In the genomic region with DNA sequence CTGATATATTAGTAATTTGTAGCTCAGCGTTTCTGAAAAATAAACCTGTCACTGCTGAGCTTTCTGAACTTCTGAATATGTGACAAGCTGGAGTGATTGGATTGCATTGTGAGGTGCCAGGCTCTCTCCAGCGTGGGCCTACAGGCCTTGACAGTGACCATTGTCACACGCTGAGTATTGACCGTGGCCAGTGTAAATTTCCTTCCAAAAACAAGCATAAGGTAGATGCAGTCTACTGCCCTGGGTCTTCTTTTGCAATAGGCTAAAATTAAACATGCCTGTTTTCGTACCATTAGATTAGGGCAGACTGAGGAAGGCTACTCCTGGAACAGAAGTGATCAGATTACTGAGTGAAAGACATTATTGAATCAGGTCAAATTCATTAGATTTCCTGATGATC, we compare ENCODE assay signal across 20 cellular contexts.
A peak's percentile ranks its signal among the peaks of the same experiment; 100 is the strongest.
DNase-seq lines count a peak whose midpoint lies in the region; ATAC-seq, FAIRE-seq and TF ChIP-seq lines count a peak whose summit lies in the region.
"Had no signal": no experiment of that assay in that cellular context is flagged by ENCODE, and none has a peak within 500 bp of the region (broad histone marks: within the 10 kb centered on the region; RNA-seq: fewer than 3 reads in every experiment).

No MANE protein-coding gene starts in this region.

- H3K9me2 ChIP-seq in GM23338 (ENCODE audit: insufficient read depth) (no peaks in the 10 kb centered on the region), OCI-LY7 (ENCODE audit: insufficient read depth, low read length) (no peaks in the 10 kb centered on the region)

- no TSS peak for BruUV-seq in OCI-LY7 (replicated peaks; lab: Mats Ljungman, UMichigan)

- no peaks in the 10 kb centered on the region for H3K27me3 ChIP-seq in CD4-positive, alpha-beta T cell (ENCODE audit: control insufficient read depth, insufficient read depth, low read length)
- H3K27me3 ChIP-seq in GM23338 (ENCODE audit: insufficient read depth), result no peaks in the 10 kb centered on the region
- no peaks in the 10 kb centered on the region for H3K27me3 ChIP-seq in naive thymus-derived CD4-positive, alpha-beta T cell (ENCODE audit: control insufficient read depth in 2 of 2, insufficient read depth in 2 of 2, low read length in 2 of 2)
- H3K27me3 ChIP-seq: BLaER1 had no signal

- no peak overlapping the region for H3K27ac ChIP-seq in CD4-positive, alpha-beta T cell (ENCODE audit: low read depth, low read length)
- H3K27ac ChIP-seq in GM23338 (ENCODE audit: low read depth) (no peak overlapping the region), OCI-LY7 (ENCODE audit: low read depth, low read length, poor library complexity, severe bottlenecking) (no peak overlapping the region)
- H3K27ac ChIP-seq in naive thymus-derived CD4-positive, alpha-beta T cell (ENCODE audit: low read depth, low read length), result no peak overlapping the region
- H3K27ac ChIP-seq: C4-2B had no signal

- H3K4me3 ChIP-seq in GM23338, result no peak overlapping the region
- no peak overlapping the region for H3K4me3 ChIP-seq in OCI-LY7 (ENCODE audit: low read depth, low read length, poor library complexity, severe bottlenecking)
- H3K4me3 ChIP-seq in naive thymus-derived CD4-positive, alpha-beta T cell (ENCODE audit: low read length), result no peak overlapping the region
- H3K4me3 ChIP-seq: BLaER1 had no signal

- no peak for ATAC-seq in CD4-positive, alpha-beta T cell (ENCODE audit: poor library complexity)
- ATAC-seq in GM23338, result no peak
- ATAC-seq in naive thymus-derived CD4-positive, alpha-beta T cell, result no peak
- no peak for ATAC-seq in activated T-helper 17 cell treated with anti-CD3 and anti-CD28 coated beads, Interleukin-2, amount 50 U/mL, for 72 hours (replicated peaks)

- no peak for TF ChIP-seq CTCF in CD4-positive, alpha-beta T cell (IDR thresholded peaks at IDR 0.05)
- TF ChIP-seq CTCF in GM23338 (conservative IDR thresholded peaks at IDR 0.05; ENCODE audit: low read depth in 2 of 2), result no peak
- TF ChIP-seq CTCF in OCI-LY7 (conservative IDR thresholded peaks at IDR 0.05; ENCODE audit: low read length), result no peak

- H2AFZ ChIP-seq in GM23338 (peak overlapping the region; percentile 10; the same call in 1 of the 2 replicates), OCI-LY7 (ENCODE audit: low read length) (peak overlapping the region; percentile 82)

- DNase-seq in CD4-positive, alpha-beta T cell, result no peak
- DNase-seq in GM23338 (ENCODE audit: low spot score) (no peak), OCI-LY7 (ENCODE audit: low spot score) (no peak), GM12892 (ENCODE audit: insufficient read length) (no peak), globus pallidus (ENCODE audit: low spot score) (no peak)
- DNase-seq in naive thymus-derived CD4-positive, alpha-beta T cell, result no peak
- no peak for DNase-seq in activated CD4-positive, alpha-beta T cell treated with anti-CD3 and anti-CD28 coated beads for 1 hour
- DNase-seq: CD4-positive, CD25-positive, alpha-beta regulatory T cell; CD8-positive, alpha-beta memory T cell; DMS53; DMS79 treated with DMSO at 0.1 percent for 48 hours; GF-D8; HCEC 1CT had no signal

- no peak for TF ChIP-seq POLR2A in GM12892 (IDR thresholded peaks at IDR 0.05; ENCODE audit: low read depth, low read length)

- POLR2A ChIA-PET in CD4-positive, alpha-beta T cell (lab: Charles Lee), result interaction anchor here (2.3 kb wide), 1 partner anchor 181 kb away, joined by 6 read pairs; no protein-coding TSS in a partner anchor
- POLR2A ChIA-PET in OCI-LY7 (lab: Charles Lee), result interaction anchor here (0.6 to 2.0 kb wide), 4 partner anchors 9 to 230 kb away, joined by 3 to 7 read pairs (median 4); no protein-coding TSS in a partner anchor
- POLR2A ChIA-PET in naive thymus-derived CD4-positive, alpha-beta T cell (lab: Charles Lee), result no interaction called here

- FAIRE-seq in GM12892 (lab: Jason Lieb, UNC), result no peak
- FAIRE-seq: D721Med, GM12891, H1 had no signal

- no peaks in the 10 kb centered on the region for H3K9me3 ChIP-seq in CD4-positive, alpha-beta T cell (ENCODE audit: control insufficient read depth, low read length)
- H3K9me3 ChIP-seq in OCI-LY7 (ENCODE audit: low read length), result no peaks in the 10 kb centered on the region; the same call in 1 of the 2 replicates
- no peaks in the 10 kb centered on the region for H3K9me3 ChIP-seq in naive thymus-derived CD4-positive, alpha-beta T cell (ENCODE audit: control insufficient read depth in 2 of 3, low read length in 3 of 3)
- H3K9me3 ChIP-seq: BLaER1 had no signal

- H4K20me1 ChIP-seq in GM23338 (replicated peaks; ENCODE audit: insufficient read depth), result no peaks in the 10 kb centered on the region
- no peaks in the 10 kb centered on the region for H4K20me1 ChIP-seq in OCI-LY7 (ENCODE audit: insufficient read depth, low read length)
- H4K20me1 ChIP-seq: BLaER1 had no signal

- no peaks in the 10 kb centered on the region for H3K36me3 ChIP-seq in GM23338 (ENCODE audit: insufficient read depth)
- no peaks in the 10 kb centered on the region for H3K36me3 ChIP-seq in OCI-LY7 (ENCODE audit: insufficient read depth, low read length)
- H3K36me3 ChIP-seq in naive thymus-derived CD4-positive, alpha-beta T cell (ENCODE audit: control insufficient read depth in 2 of 3, insufficient read depth in 3 of 3, low read length in 3 of 3), result no peaks in the 10 kb centered on the region
- H3K36me3 ChIP-seq: BLaER1 had no signal

- CTCF ChIA-PET in CD4-positive, alpha-beta T cell (lab: Charles Lee), result interaction anchor here (1.1 kb wide), 1 partner anchor 12 kb away, joined by 3 read pairs; no protein-coding TSS in a partner anchor
- CTCF ChIA-PET in OCI-LY7 (lab: Charles Lee; ENCODE audit: unreplicated experiment), result interaction anchor here (0.6 kb wide), 1 partner anchor 247 kb away, joined by 4 read pairs; no protein-coding TSS in a partner anchor
- CTCF ChIA-PET in naive thymus-derived CD4-positive, alpha-beta T cell (lab: Charles Lee), result interaction anchor here (1.0 kb wide), 1 partner anchor 101 kb away, joined by 3 read pairs; no protein-coding TSS in a partner anchor

- H3K4me2 ChIP-seq in GM23338 (no peak overlapping the region), OCI-LY7 (ENCODE audit: low read length) (no peak overlapping the region)
- H3K4me2 ChIP-seq: BLaER1 had no signal

- H3K27ac Mint-ChIP-seq in CD4-positive, alpha-beta T cell, result peak overlapping the region; percentile 52
- no peak overlapping the region for H3K27ac Mint-ChIP-seq in GM23338
- peak overlapping the region in 5 of 9 donors; percentile 20 to 79 (median 60) for H3K27ac Mint-ChIP-seq in naive thymus-derived CD4-positive, alpha-beta T cell
- no peak overlapping the region for H3K27ac Mint-ChIP-seq in activated T-helper 17 cell treated with anti-CD3 and anti-CD28 coated beads, Interleukin-2, amount 50 U/mL, for 72 hours
- H3K27ac Mint-ChIP-seq: B cell had no signal

- H3K36me3 Mint-ChIP-seq in CD4-positive, alpha-beta T cell (ENCODE audit: low read depth), result no peaks in the 10 kb centered on the region
- H3K36me3 Mint-ChIP-seq in GM23338 (ENCODE audit: low read depth), result no peaks in the 10 kb centered on the region
- peaks cover 0 to 6% (median 4%) of the 10 kb centered on the region in 5 donors for H3K36me3 Mint-ChIP-seq in naive thymus-derived CD4-positive, alpha-beta T cell
- no peaks in the 10 kb centered on the region for H3K36me3 Mint-ChIP-seq in activated T-helper 17 cell treated with anti-CD3 and anti-CD28 coated beads, Interleukin-2, amount 50 U/mL, for 72 hours (ENCODE audit: low read depth)

- H3K79me2 ChIP-seq in GM23338 (replicated peaks; ENCODE audit: insufficient read depth), result no peaks in the 10 kb centered on the region
- H3K79me2 ChIP-seq in OCI-LY7 (ENCODE audit: insufficient read depth, low read depth, low read length), result no peaks in the 10 kb centered on the region

- H3K27me3 Mint-ChIP-seq in CD4-positive, alpha-beta T cell, result no peaks in the 10 kb centered on the region
- no peaks in the 10 kb centered on the region for H3K27me3 Mint-ChIP-seq in GM23338 (ENCODE audit: insufficient read depth, low read depth, poor library complexity)
- H3K27me3 Mint-ChIP-seq in naive thymus-derived CD4-positive, alpha-beta T cell, result no peaks in the 10 kb centered on the region
- no peaks in the 10 kb centered on the region for H3K27me3 Mint-ChIP-seq in activated T-helper 17 cell treated with anti-CD3 and anti-CD28 coated beads, Interleukin-2, amount 50 U/mL, for 72 hours
- H3K27me3 Mint-ChIP-seq: B cell; CD4-positive, CD25-positive, alpha-beta regulatory T cell had no signal

- H3K9me3 Mint-ChIP-seq in CD4-positive, alpha-beta T cell, result no peaks in the 10 kb centered on the region
- no peaks in the 10 kb centered on the region for H3K9me3 Mint-ChIP-seq in GM23338
- peaks cover 0 to 4% (median 0%) of the 10 kb centered on the region in 11 donors for H3K9me3 Mint-ChIP-seq in naive thymus-derived CD4-positive, alpha-beta T cell
- no peaks in the 10 kb centered on the region for H3K9me3 Mint-ChIP-seq in activated T-helper 17 cell treated with anti-CD3 and anti-CD28 coated beads, Interleukin-2, amount 50 U/mL, for 72 hours
- H3K9me3 Mint-ChIP-seq: CD8-positive, alpha-beta memory T cell had no signal

- no peaks in the 10 kb centered on the region for H3F3A ChIP-seq in GM23338 (replicated peaks; ENCODE audit: low read depth)

- no peak overlapping the region for H3K4me3 Mint-ChIP-seq in CD4-positive, alpha-beta T cell
- no peak overlapping the region for H3K4me3 Mint-ChIP-seq in GM23338
- no peak overlapping the region for H3K4me3 Mint-ChIP-seq in naive thymus-derived CD4-positive, alpha-beta T cell
- H3K4me3 Mint-ChIP-seq in activated T-helper 17 cell treated with anti-CD3 and anti-CD28 coated beads, Interleukin-2, amount 50 U/mL, for 72 hours, result no peak overlapping the region
- H3K4me3 Mint-ChIP-seq: B cell; CD4-positive, CD25-positive, alpha-beta regulatory T cell; CD8-positive, alpha-beta memory T cell had no signal

- peaks cover 48% of the 10 kb centered on the region for H3K4me1 Mint-ChIP-seq in CD4-positive, alpha-beta T cell (ENCODE audit: low read depth)
- H3K4me1 Mint-ChIP-seq in GM23338, result peaks cover 8% of the 10 kb centered on the region; the same call in 2 of the 3 replicates
- H3K4me1 Mint-ChIP-seq in naive thymus-derived CD4-positive, alpha-beta T cell, result peaks cover 13 to 65% (median 51%) of the 10 kb centered on the region in 7 donors
- peaks cover 26% of the 10 kb centered on the region for H3K4me1 Mint-ChIP-seq in activated T-helper 17 cell treated with anti-CD3 and anti-CD28 coated beads, Interleukin-2, amount 50 U/mL, for 72 hours

- H3K4me1 ChIP-seq in GM23338 (ENCODE audit: insufficient read depth) (no peaks in the 10 kb centered on the region), OCI-LY7 (ENCODE audit: insufficient read depth, low read length, poor library complexity, severe bottlenecking) (peaks cover 49% of the 10 kb centered on the region)
- H3K4me1 ChIP-seq in naive thymus-derived CD4-positive, alpha-beta T cell (ENCODE audit: control insufficient read depth in 2 of 2, insufficient read depth in 2 of 2, low read length in 2 of 2), result peaks cover 12 to 23% of the 10 kb centered on the region in 2 donors

- intact Hi-C loops in CD4-positive, alpha-beta T cell (cut with DNase I, micrococcal nuclease), result no loop called here
- intact Hi-C loops in OCI-LY7 (cut with micrococcal nuclease; ENCODE audit: unreplicated experiment), result no loop called here
- intact Hi-C loops in naive thymus-derived CD4-positive, alpha-beta T cell (cut with micrococcal nuclease), result no loop called here

TF ChIP-seq in GM23338, 12 proteins besides CTCF, POLR2A, EP300 and RAD21 (continues in another document):
- TF ChIP-seq CREB1 (CRISPR knock-in tag; IDR thresholded peaks at IDR 0.05; ENCODE audit: low read depth), result no peak

Comparison
In these comparisons a context has a peak if more than half of its experiments do, and no peak if none do; other contexts are left out.
1. H3K27ac Mint-ChIP-seq: peak in CD4-positive, alpha-beta T cell (single experiment) and naive thymus-derived CD4-positive, alpha-beta T cell (5 of 9); none in GM23338 (single experiment) and activated T-helper 17 cell treated with anti-CD3 and anti-CD28 coated beads, Interleukin-2, amount 50 U/mL, for 72 hours (single experiment).